28 cellular contexts compared by ENCODE assay signal in genomic region chr18:52283927-52284326, GRCh38. TPM values are rescaled to one million over a fixed set of nuclear protein-coding genes. Genes with fewer than 3 reads are reported as not detected.
"Had no signal": no experiment of that assay in that cellular context is flagged by ENCODE, and none has a peak within 500 bp of the region (broad histone marks: within the 10 kb centered on the region; RNA-seq: fewer than 3 reads in every experiment).

No MANE protein-coding gene starts in this region.

- H3K9me3 ChIP-seq: SK-N-SH had no signal

- H3K4me2 ChIP-seq: SK-N-SH had no signal

- FAIRE-seq: HTR-8/SVneo had no signal

- ATAC-seq: Panc1, PC-3, T-cell had no signal

- H3K27ac ChIP-seq: HL-60, RWPE1 had no signal

- H3K9ac ChIP-seq: SK-N-SH had no signal

- DNase-seq: KBM-7, MV-4-11, NCI-H1048, NCI-H1105, NCI-H1417, NCI-H1436 treated with DMSO at 0.1 percent for 48 hours, NCI-H187, NCI-H2029, NCI-H2081 treated with DMSO at 0.1 percent for 48 hours, NCI-H2171, NCI-H226, NCI-H446, NCI-H510A, NCI-H524 treated with DMSO at 0.1 percent for 48 hours, NCI-H69, NCI-H774, PC-3, SHP77, SK-N-SH, SW 1271, T-cell had no signal

RNA-seq across cellular contexts. Expression of gene DCC, which starts 56.1 kb away (rescaled TPM):
- total RNA-seq: LHCN-M2, MCF 10A, OCI-LY7, PC-3, T-cell had no signal
